In genomic region chr22:19721486-19722172, GRCh38 we compare ENCODE assay signal across 1 cellular context.
TF ChIP-seq lines count a peak whose summit lies in the region.

No MANE protein-coding gene starts in this region.

TF ChIP-seq in K562, 482 proteins besides CTCF, POLR2A, EP300 and RAD21:
- TF ChIP-seq CHD2 (IDR thresholded peaks at IDR 0.05; ENCODE audit: low read depth, low read length) (peak; percentile 47), ZNF384 (IDR thresholded peaks at IDR 0.05; ENCODE audit: low read depth, low read length) (no peak), CBX3 (IDR thresholded peaks at IDR 0.05; ENCODE audit: borderline replicate concordance in 1 of 2, low read length in 2 of 2) (peak in 1 of 2 experiments; percentile 34; a peak in 1 of 3 replicates), ZBTB2 (IDR thresholded peaks at IDR 0.05) (peak; percentile 79), TSC22D4 (tag; IDR thresholded peaks at IDR 0.05) (0 out of 2 replicates have a peak, but pooled peaks have one; percentile 56), BHLHE40 (IDR thresholded peaks at IDR 0.05; ENCODE audit: low read length) (peak; percentile 43), ZNF444 (CRISPR knock-in tag; IDR thresholded peaks at IDR 0.05) (no peak), CEBPB (tag; IDR thresholded peaks at IDR 0.05) (peak; percentile 59), E2F6 (IDR thresholded peaks at IDR 0.05; ENCODE audit: borderline replicate concordance in 1 of 2, extremely low read depth in 1 of 2, insufficient read depth in 1 of 2, insufficient read length in 1 of 2, low read depth in 1 of 2, low read length in 1 of 2, poor library complexity in 1 of 2, severe bottlenecking in 1 of 2) (peak; percentile 87 to 89), SIN3A (IDR thresholded peaks at IDR 0.05; ENCODE audit: borderline replicate concordance in 2 of 2, control insufficient read depth in 1 of 2, low read depth in 2 of 2, low read length in 2 of 2) (0 out of 4 replicates have a peak, but pooled peaks of 1 of the 2 experiments have one; percentile 50), GATAD2A (IDR thresholded peaks at IDR 0.05) (peak; percentile 15; the same call in 1 of the 2 replicates), SP2 (IDR thresholded peaks at IDR 0.05; ENCODE audit: extremely low read depth, low read depth, low read length, poor library complexity, severe bottlenecking) (peak; percentile 6), POLR2G (IDR thresholded peaks at IDR 0.05; ENCODE audit: low read depth, low read length) (peak; percentile 60), ARHGAP35 (IDR thresholded peaks at IDR 0.05; ENCODE audit: partially characterized antibody) (peak; percentile 67), ZNF12 (CRISPR knock-in tag; IDR thresholded peaks at IDR 0.05) (no peak), RBFOX2 (IDR thresholded peaks at IDR 0.05; ENCODE audit: low read depth, low read length) (peak; percentile 57)
